Comparison of ENCODE assay signal across 14 cellular contexts in the genomic region with DNA sequence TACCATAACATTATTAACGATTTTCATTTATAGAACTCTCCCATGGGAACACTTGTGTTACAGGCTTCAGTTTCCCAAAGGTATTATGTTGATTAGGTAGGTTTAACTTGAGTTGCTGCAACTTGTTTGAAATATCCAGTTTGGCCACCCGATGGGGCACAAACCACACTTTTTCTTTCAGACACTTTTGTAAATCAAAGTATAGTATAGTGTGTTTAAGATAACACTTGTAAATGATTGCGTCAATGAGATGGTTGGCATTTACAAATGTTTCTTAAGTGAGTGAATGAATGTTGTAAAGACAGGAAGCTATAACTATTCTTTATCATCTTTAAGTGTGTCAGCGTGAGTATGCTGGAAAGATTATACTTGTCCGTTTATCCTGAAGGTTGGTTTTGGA. TPM values are rescaled to one million over a fixed set of nuclear protein-coding genes. Genes with fewer than 3 reads are reported as not detected.
DNase-seq lines count a peak whose midpoint lies in the region; ATAC-seq and TF ChIP-seq lines count a peak whose summit lies in the region.
"Had no signal": no experiment of that assay in that cellular context is flagged by ENCODE, and none has a peak within 500 bp of the region (broad histone marks: within the 10 kb centered on the region; RNA-seq: fewer than 3 reads in every experiment).

No MANE protein-coding gene starts in this region.

- H4K5ac ChIP-seq in mesendoderm (ENCODE audit: low read length): no peak overlapping the region

- intact Hi-C loops in body of pancreas (cut with DNase I) (loop anchor here (10.0 kb wide), 1 partner anchor 229 kb away; no protein-coding TSS in a partner anchor), left lung (cut with DNase I) (loop anchor here in 1 of 2 donors (10.0 kb wide), 1 partner anchor 229 kb away; no protein-coding TSS in a partner anchor)

- no peak overlapping the region for H2BK120ac ChIP-seq in mesendoderm (ENCODE audit: low read depth, low read length)

- no peak for TF ChIP-seq POLR2A in NB4 (IDR thresholded peaks at IDR 0.05; ENCODE audit: extremely low read depth, insufficient read length)
- TF ChIP-seq POLR2A in body of pancreas (IDR thresholded peaks at IDR 0.05): no peak

- 26% methylated on average over 5 of the region's 5 CpGs for WGBS in body of pancreas, 2 donors
- WGBS in mesendoderm (ENCODE audit: extremely low coverage, insufficient coverage, low lambda C conversion rate): no CpG with 5 or more reads among the region's 5 CpGs

- H3K4me3 ChIP-seq in NB4 (ENCODE audit: low read depth, low read length) (no peak overlapping the region), body of pancreas (no peak overlapping the region), mesendoderm (ENCODE audit: low read length) (no peak overlapping the region), left lung (no peak overlapping the region)
- H3K4me3 ChIP-seq: smooth muscle cell had no signal

- H3K79me1 ChIP-seq in mesendoderm (ENCODE audit: low read length): no peaks in the 10 kb centered on the region

- no peak overlapping the region for H3K4me2 ChIP-seq in mesendoderm (ENCODE audit: low read length)
- H3K4me2 ChIP-seq: smooth muscle cell had no signal

- TF ChIP-seq CTCF in NB4 (IDR thresholded peaks at IDR 0.05; ENCODE audit: low read depth, low read length) (no peak), body of pancreas (IDR thresholded peaks at IDR 0.05) (peak in 6 of 7 experiments; percentile 15 to 60 (median 48)), left lung (IDR thresholded peaks at IDR 0.05) (no peak)

- H2BK15ac ChIP-seq in mesendoderm (replicated peaks; ENCODE audit: low read depth): no peak overlapping the region

- ATAC-seq in body of pancreas (no peak), GM21737 (IDR thresholded peaks at IDR 0.05; ENCODE audit: unreplicated experiment) (no peak), left lung (no peak)

- H3K36me3 ChIP-seq in body of pancreas (replicated peaks in 1 of 2; ENCODE audit: insufficient read depth in 1 of 2, low read depth in 2 of 2) (no peaks in the 10 kb centered on the region), mesendoderm (ENCODE audit: control insufficient read depth, insufficient read depth, low read length) (no peaks in the 10 kb centered on the region), left lung (no peaks in the 10 kb centered on the region)
- H3K36me3 ChIP-seq: brain microvascular endothelial cell had no signal

- H3K27ac ChIP-seq in body of pancreas (peak overlapping the region in 1 of 4 donors; percentile 37), mesendoderm (ENCODE audit: low read depth, low read length) (no peak overlapping the region), left lung (no peak overlapping the region)
- H3K27ac ChIP-seq: 22Rv1, brain microvascular endothelial cell, HL-60 had no signal

- H3K4ac ChIP-seq in mesendoderm (ENCODE audit: low read depth, low read length): no peak overlapping the region

- H3K9me3 ChIP-seq in body of pancreas (no peaks in the 10 kb centered on the region), left lung (no peaks in the 10 kb centered on the region)

- H3K27me3 ChIP-seq in body of pancreas (no peaks in the 10 kb centered on the region), mesendoderm (ENCODE audit: insufficient read depth, low read length, poor library complexity) (no peaks in the 10 kb centered on the region), left lung (no peaks in the 10 kb centered on the region)
- H3K27me3 ChIP-seq: brain microvascular endothelial cell had no signal

- no peak overlapping the region for H2BK5ac ChIP-seq in mesendoderm (ENCODE audit: low read length)

- H3K9ac ChIP-seq in mesendoderm (ENCODE audit: low read length): no peak overlapping the region

- H3K56ac ChIP-seq in mesendoderm (ENCODE audit: low read length): no peak overlapping the region

- DNase-seq in DMS 273 (lab: John Stamatoyannopoulos, UW; ENCODE audit: unreplicated experiment): peak; percentile 57
- no peak for DNase-seq in DMS 273 treated with DMSO at 0.1 percent for 48 hours (lab: John Stamatoyannopoulos, UW)
- peak; percentile 30 for DNase-seq in NB4 (ENCODE audit: low read depth)
- peak; percentile 22 to 51 (median 46) for DNase-seq in body of pancreas
- DNase-seq in mesendoderm: peak; percentile 34
- DNase-seq in NCI-H1092 (lab: John Stamatoyannopoulos, UW): no peak
- DNase-seq in left lung: no peak
- DNase-seq: brain microvascular endothelial cell, NCI-H446 treated with DMSO at 0.1 percent for 48 hours, T-helper 2 cell had no signal

- H3K79me2 ChIP-seq in mesendoderm (ENCODE audit: control insufficient read depth, insufficient read depth, low read length): peaks cover 8% of the 10 kb centered on the region

- H2AK5ac ChIP-seq in mesendoderm (ENCODE audit: low read length): no peak overlapping the region

- H3K4me1 ChIP-seq in body of pancreas (peaks cover 66% of the 10 kb centered on the region), mesendoderm (ENCODE audit: control insufficient read depth, low read depth, low read length) (peaks cover 3% of the 10 kb centered on the region), left lung (peaks cover 16 to 28% of the 10 kb centered on the region in 2 donors)

- peak overlapping the region; percentile 39 for H4K8ac ChIP-seq in mesendoderm (ENCODE audit: low read depth, low read length)

- H3K18ac ChIP-seq in mesendoderm (ENCODE audit: low read length): no peak overlapping the region

- H3K23ac ChIP-seq in mesendoderm (ENCODE audit: low read length): no peak overlapping the region

RNA-seq across cellular contexts. Expression of a gene that starts 4.3 kb away (rescaled TPM):
- 10 to 100 TPM; 11.5 to 13.0 TPM for total RNA-seq in body of pancreas
- polyA plus RNA-seq in mesendoderm (2013, experiment 1 of 2): 23.5 TPM
- polyA plus RNA-seq in mesendoderm (2013, experiment 2 of 2): 23.4 TPM
- total RNA-seq in left lung: 10 to 100 TPM; 33.3 to 34.2 TPM

Comparison
In these comparisons a context has a peak if more than half of its experiments do, and no peak if none do; other contexts are left out.
1. DNase-seq: peak in DMS 273 (single experiment), NB4 (single experiment), body of pancreas (4 of 4) and mesendoderm (single experiment); none in DMS 273 treated with DMSO at 0.1 percent for 48 hours (single experiment), NCI-H1092 (single experiment) and left lung (0 of 2).
2. CTCF ChIP-seq: peak in body of pancreas (6 of 7); none in NB4 (single experiment) and left lung (0 of 2).